ENCODE assay signal across 8 cellular contexts in genomic region chr7:39952378-39952777, GRCh38. TPM values are rescaled to one million over a fixed set of nuclear protein-coding genes. Genes with fewer than 3 reads are reported as not detected.
DNase-seq lines count a peak whose midpoint lies in the region; ATAC-seq and TF ChIP-seq lines count a peak whose summit lies in the region.

No MANE protein-coding gene starts in this region.

- no peaks in the 10 kb centered on the region for H3K9me3 ChIP-seq in vagina

- peak overlapping the region; percentile 89 for H3K27ac Mint-ChIP-seq in activated naive CD8-positive, alpha-beta T cell treated with anti-CD3 and anti-CD28 coated beads, Interleukin-2, amount 10 ng/mL, durations not matched to agents 7 days and 5 days

- peaks cover 20% of the 10 kb centered on the region for H3K36me3 Mint-ChIP-seq in activated naive CD8-positive, alpha-beta T cell treated with anti-CD3 and anti-CD28 coated beads, Interleukin-2, amount 10 ng/mL, durations not matched to agents 7 days and 5 days

- H3K4me3 ChIP-seq in vagina, result peak overlapping the region; percentile 69 to 74

- H3K4me1 Mint-ChIP-seq in activated naive CD8-positive, alpha-beta T cell treated with anti-CD3 and anti-CD28 coated beads, Interleukin-2, amount 10 ng/mL, durations not matched to agents 7 days and 5 days, result peaks cover 30% of the 10 kb centered on the region

- DNase-seq in ACHN (peak; percentile 60), HS-5 (ENCODE audit: low read depth) (peak; percentile 24), kidney tubule cell (ENCODE audit: low spot score) (peak; percentile 57), vagina (ENCODE audit: extremely low spot score in 2 of 2) (no peak), hippocampal formation (lab: John Stamatoyannopoulos, UW) (no peak), D341Med (ENCODE audit: low spot score) (no peak)
- DNase-seq in activated naive CD8-positive, alpha-beta T cell treated with anti-CD3 and anti-CD28 coated beads, Interleukin-2, amount 10 ng/mL, durations not matched to agents 7 days and 5 days, result no peak

- POLR2A ChIA-PET in activated naive CD8-positive, alpha-beta T cell treated with anti-CD3 and anti-CD28 coated beads, Interleukin-2, amount 10 ng/mL, durations not matched to agents 7 days and 5 days (lab: Charles Lee), result interaction anchor here (0.9 to 1.6 kb wide), 2 partner anchors 99 to 182 kb away, joined by 3 to 5 read pairs; partner anchors contain the start of genes MPLKIP and SUGCT

- peaks cover 59% of the 10 kb centered on the region for H3K4me1 ChIP-seq in vagina

- H3K27me3 ChIP-seq in vagina, result no peaks in the 10 kb centered on the region

- no peaks in the 10 kb centered on the region for H3K36me3 ChIP-seq in vagina

- TF ChIP-seq CTCF in vagina (IDR thresholded peaks at IDR 0.05), result no peak

- in situ Hi-C loops in ACHN (cut with HindIII; ENCODE audit: low pct_ligation_motif_present, low pct_unique_long_range_greater_than_20kb, low sequenced_read_pairs), result no loop called here

- peak overlapping the region; percentile 92 for H3K4me3 Mint-ChIP-seq in activated naive CD8-positive, alpha-beta T cell treated with anti-CD3 and anti-CD28 coated beads, Interleukin-2, amount 10 ng/mL, durations not matched to agents 7 days and 5 days

- intact Hi-C loops in vagina (cut with DNase I), result loop anchor here (10.0 kb wide), 1 partner anchor 102 kb away; no protein-coding TSS in a partner anchor

- ATAC-seq in activated naive CD8-positive, alpha-beta T cell treated with anti-CD3 and anti-CD28 coated beads, Interleukin-2, amount 10 ng/mL, durations not matched to agents 7 days and 5 days (ENCODE audit: low read depth), result no peak
- ATAC-seq in HG03521 (IDR thresholded peaks at IDR 0.05; ENCODE audit: unreplicated experiment), result no peak

- H3K9me3 Mint-ChIP-seq in activated naive CD8-positive, alpha-beta T cell treated with anti-CD3 and anti-CD28 coated beads, Interleukin-2, amount 10 ng/mL, durations not matched to agents 7 days and 5 days, result no peaks in the 10 kb centered on the region

- peak overlapping the region; percentile 94 for H3K27ac ChIP-seq in vagina

- no peaks in the 10 kb centered on the region for H3K27me3 Mint-ChIP-seq in activated naive CD8-positive, alpha-beta T cell treated with anti-CD3 and anti-CD28 coated beads, Interleukin-2, amount 10 ng/mL, durations not matched to agents 7 days and 5 days

- no peak for TF ChIP-seq POLR2A in vagina (IDR thresholded peaks at IDR 0.05)

RNA-seq across cellular contexts. Expression of gene CDK13, which starts 2.3 kb away (rescaled TPM):
- total RNA-seq in activated naive CD8-positive, alpha-beta T cell treated with anti-CD3 and anti-CD28 coated beads, Interleukin-2, amount 10 ng/mL, durations not matched to agents 7 days and 5 days, result 10 to 100 TPM; 62.7 to 65.2 TPM
- 87.4 TPM for total RNA-seq in vagina

Comparison
In these comparisons a context has a peak if more than half of its experiments do, and no peak if none do; other contexts are left out.
1. DNase-seq: peak in ACHN (single experiment), HS-5 (single experiment) and kidney tubule cell (single experiment); none in activated naive CD8-positive, alpha-beta T cell treated with anti-CD3 and anti-CD28 coated beads, Interleukin-2, amount 10 ng/mL, durations not matched to agents 7 days and 5 days (single experiment), vagina (0 of 2), hippocampal formation (0 of 2) and D341Med (single experiment).